Comparison of ENCODE assay signal across 8 cellular contexts in genomic region chr7:73560035-73560835, GRCh38. TPM values are rescaled to one million over a fixed set of nuclear protein-coding genes. Genes with fewer than 3 reads are reported as not detected.
DNase-seq lines count a peak whose midpoint lies in the region; ATAC-seq and TF ChIP-seq lines count a peak whose summit lies in the region.
"Had no signal": no experiment of that assay in that cellular context is flagged by ENCODE, and none has a peak within 500 bp of the region (broad histone marks: within the 10 kb centered on the region; RNA-seq: fewer than 3 reads in every experiment).

No MANE protein-coding gene starts in this region.

- H3K18ac ChIP-seq in IMR-90 (ENCODE audit: low read depth, low read length), result no peak overlapping the region

- peak overlapping the region; percentile 53 for H2BK5ac ChIP-seq in IMR-90 (ENCODE audit: low read depth, low read length, poor library complexity, severe bottlenecking)

- peak overlapping the region; percentile 66 for H2AK9ac ChIP-seq in IMR-90 (replicated peaks; ENCODE audit: low read depth, low read length, poor library complexity)

- no peak for TF ChIP-seq RAD21 in IMR-90 (IDR thresholded peaks at IDR 0.05; ENCODE audit: low read length)

- peak overlapping the region; percentile 60; the same call in 1 of the 2 replicates for H4K91ac ChIP-seq in IMR-90 (ENCODE audit: insufficient read depth, low read depth, low read length)

- no peak overlapping the region for H3K56ac ChIP-seq in IMR-90 (ENCODE audit: extremely low read depth, insufficient read depth, low read length)

- intact Hi-C loops in IMR-90 (cut with micrococcal nuclease) (no loop called here), vagina (cut with DNase I) (no loop called here)

- POLR2A ChIA-PET in IMR-90 (lab: Charles Lee; ENCODE audit: unreplicated experiment), result interaction anchor here (0.8 kb wide), 1 partner anchor 17 kb away, joined by 3 read pairs; no protein-coding TSS in a partner anchor

- H3K79me1 ChIP-seq in IMR-90 (ENCODE audit: low read depth in 1 of 2, low read length in 2 of 2), result peaks cover 5 to 17% of the 10 kb centered on the region in 2 experiments

- H3K36me3 ChIP-seq in IMR-90 (ENCODE audit: control insufficient read depth, insufficient read depth, low read length) (no peaks in the 10 kb centered on the region), vagina (no peaks in the 10 kb centered on the region)

- peaks cover 26% of the 10 kb centered on the region for H3K4me1 Mint-ChIP-seq in nephron

- H3K27me3 Mint-ChIP-seq in nephron (ENCODE audit: low read depth), result peaks cover 4% of the 10 kb centered on the region

- no peak overlapping the region for H3K23ac ChIP-seq in IMR-90 (ENCODE audit: low read depth, low read length)

- WGBS in IMR-90 (ENCODE audit: extremely low coverage in 2 of 2, insufficient read length in 1 of 2), 2 experiments, result 60% methylated on average over 6 of the region's 12 CpGs; no CpG with 5 or more reads in 1 of the 2 experiments

- peak overlapping the region; percentile 74 for H3K4me2 ChIP-seq in IMR-90 (ENCODE audit: low read depth, low read length)

- H2AK5ac ChIP-seq in IMR-90 (ENCODE audit: low read depth, low read length), result peak overlapping the region; percentile 90

- H3K4me3 Mint-ChIP-seq in nephron, result peak overlapping the region; percentile 34 to 72 (median 54)

- H3K9me3 ChIP-seq in IMR-90 (ENCODE audit: control insufficient read depth, insufficient read depth, low read length) (no peaks in the 10 kb centered on the region), vagina (no peaks in the 10 kb centered on the region)

- peak overlapping the region; percentile 80; the same call in 1 of the 2 replicates for H3K14ac ChIP-seq in IMR-90 (replicated peaks; ENCODE audit: low read depth, low read length)

- dilution Hi-C loops in IMR-90 (cut with HindIII; ENCODE audit: low sequenced_read_pairs, unreplicated experiment), result no loop called here

- BruUV-seq in IMR-90 (replicated peaks; lab: Mats Ljungman, UMichigan), result no TSS peak

- H3K4ac ChIP-seq in IMR-90 (ENCODE audit: low read depth, low read length), result peak overlapping the region; percentile 54

- H4K8ac ChIP-seq in IMR-90 (ENCODE audit: low read depth in 2 of 2, low read length in 2 of 2), result peak overlapping the region in 1 of 2 experiments; percentile 72; a peak in 2 of 4 replicates

- in situ Hi-C loops in G401 (cut with HindIII; ENCODE audit: low sequenced_read_pairs), result no loop called here
- in situ Hi-C loops in IMR-90 (cut with MboI; ENCODE audit: low sequenced_read_pairs), result no loop called here

- peak overlapping the region; percentile 4 to 33 (median 26) for H3K27ac Mint-ChIP-seq in nephron

- H4K20me1 ChIP-seq in IMR-90 (ENCODE audit: insufficient read depth, low read length), result peaks cover 20% of the 10 kb centered on the region

- H3K9me3 Mint-ChIP-seq in nephron, result no peaks in the 10 kb centered on the region

- no peaks in the 10 kb centered on the region for H3K27me3 ChIP-seq in IMR-90 (ENCODE audit: control insufficient read depth, insufficient read depth, low read length)
- H3K27me3 ChIP-seq in vagina, result no peaks in the 10 kb centered on the region

- ATAC-seq in IMR-90 (ENCODE audit: low read depth) (peak; percentile 43), GM21526 (IDR thresholded peaks at IDR 0.05; ENCODE audit: low FRiP score, unreplicated experiment) (no peak)

- H4K5ac ChIP-seq in IMR-90 (ENCODE audit: low read depth, low read length), result no peak overlapping the region

- H3K4me3 ChIP-seq in IMR-90 (ENCODE audit: insufficient read depth, low read depth, low read length) (no peak overlapping the region), coronary artery (no peak overlapping the region), vagina (no peak overlapping the region)

- H3K27ac ChIP-seq in IMR-90 (ENCODE audit: insufficient read depth, low read length) (no peak overlapping the region), coronary artery (no peak overlapping the region), vagina (no peak overlapping the region)

- H2BK20ac ChIP-seq in IMR-90 (ENCODE audit: low read depth, low read length), result peak overlapping the region; percentile 16; the same call in 1 of the 2 replicates

- peak overlapping the region; percentile 16; the same call in 1 of the 3 replicates for H2BK15ac ChIP-seq in IMR-90 (ENCODE audit: low read depth, low read length)

- peak overlapping the region; percentile 86 for H2AFZ ChIP-seq in IMR-90 (replicated peaks; ENCODE audit: low read length, poor library complexity)

- peaks cover 14% of the 10 kb centered on the region for H3K9me1 ChIP-seq in IMR-90 (ENCODE audit: insufficient read depth, low read length)

- H3K9ac ChIP-seq in IMR-90 (ENCODE audit: low read depth, low read length), result no peak overlapping the region

- TF ChIP-seq CTCF in IMR-90 (conservative IDR thresholded peaks at IDR 0.05; ENCODE audit: low read depth, low read length) (no peak), nephron (IDR thresholded peaks at IDR 0.05; ENCODE audit: unreplicated experiment in 3 of 3) (no peak), coronary artery (IDR thresholded peaks at IDR 0.05) (no peak), vagina (IDR thresholded peaks at IDR 0.05) (no peak)

- CTCF ChIA-PET in IMR-90 (lab: Yijun Ruan, JAX), result no interaction called here

- no peaks in the 10 kb centered on the region for H3K36me3 Mint-ChIP-seq in nephron (ENCODE audit: low read depth)

- DNase-seq in G401 (ENCODE audit: low spot score) (peak; percentile 24), IMR-90 (peak; percentile 91), coronary artery (ENCODE audit: low spot score) (no peak), vagina (ENCODE audit: extremely low spot score in 2 of 2) (no peak)
- peak; percentile 31 to 37 for DNase-seq in activated T-cell treated with anti-CD3 and anti-CD28 coated beads, Interleukin-2, amount 50 U/mL, for 48 hours
- DNase-seq: H7 had no signal

- TF ChIP-seq POLR2A in IMR-90 (IDR thresholded peaks at IDR 0.05; ENCODE audit: low read depth, low read length) (no peak), vagina (IDR thresholded peaks at IDR 0.05) (no peak)

- peaks cover 15% of the 10 kb centered on the region for H3K4me1 ChIP-seq in IMR-90 (ENCODE audit: control insufficient read depth, insufficient read depth, low read length)
- peaks cover 14% of the 10 kb centered on the region for H3K4me1 ChIP-seq in vagina

- peak overlapping the region; percentile 58 for H2BK120ac ChIP-seq in IMR-90 (ENCODE audit: low read depth, low read length)

TF ChIP-seq in IMR-90, 13 proteins besides CTCF, POLR2A, EP300 and RAD21 (continues in another document):
- TF ChIP-seq RFX5 (IDR thresholded peaks at IDR 0.05; ENCODE audit: low read depth, low read length), result no peak
- TF ChIP-seq ELK1 (IDR thresholded peaks at IDR 0.05; ENCODE audit: borderline replicate concordance, low read depth, low read length), result no peak
- TF ChIP-seq FOS (IDR thresholded peaks at IDR 0.05; ENCODE audit: low read depth, low read length), result peak; percentile 78; the same call in 1 of the 2 replicates
- peak; percentile 48; the same call in 1 of the 2 replicates for TF ChIP-seq MXI1 (IDR thresholded peaks at IDR 0.05; ENCODE audit: borderline replicate concordance, low read depth, low read length)
- 0 out of 2 replicates have a peak, but pooled peaks have one; percentile 2 for TF ChIP-seq BHLHE40 (IDR thresholded peaks at IDR 0.05; ENCODE audit: low read depth, low read length)
- peak; percentile 41; the same call in 1 of the 2 replicates for TF ChIP-seq CEBPB (IDR thresholded peaks at IDR 0.05; ENCODE audit: low read depth, low read length)
- no peak for TF ChIP-seq SMC3 (IDR thresholded peaks at IDR 0.05; ENCODE audit: low read depth, low read length)
- TF ChIP-seq MAZ (IDR thresholded peaks at IDR 0.05; ENCODE audit: borderline replicate concordance, low read depth, low read length), result peak; percentile 43; the same call in 1 of the 2 replicates
- no peak for TF ChIP-seq CHD1 (IDR thresholded peaks at IDR 0.05; ENCODE audit: low read depth, low read length)
- TF ChIP-seq USF2 (IDR thresholded peaks at IDR 0.05; ENCODE audit: low read depth, low read length), result no peak
- TF ChIP-seq RCOR1 (IDR thresholded peaks at IDR 0.05; ENCODE audit: insufficient replicate concordance, low read length), result no peak
- TF ChIP-seq MAFK (IDR thresholded peaks at IDR 0.05; ENCODE audit: low read depth, low read length), result peak; percentile 67

RNA-seq across cellular contexts. Expression of gene BCL7B, which starts 2.7 kb away (rescaled TPM):
- 43.6 and 57.5 TPM in 2 replicates for total RNA-seq in G401 (2014; rRNA removed; shearing (Covaris generic))
- total RNA-seq in IMR-90 (2012; rRNA removed), result 6.1 and 7.2 TPM in 2 replicates
- 51.3 and 62.6 TPM in 2 replicates for polyA plus RNA-seq in IMR-90 (2012; rRNA removed)
- polyA plus RNA-seq in IMR-90 (2012; cell fraction: cytosol; rRNA removed), result 50.6 and 52.7 TPM in 2 replicates
- polyA plus RNA-seq in IMR-90 (2012; cell fraction: nucleus; rRNA removed; ENCODE audit: low replicate concordance), result 29.2 and 33.8 TPM in 2 replicates
- total RNA-seq in vagina, result 57.0 TPM

RNA-seq across cellular contexts. Expression of gene TBL2, which starts 18.1 kb away (rescaled TPM):
- total RNA-seq in G401 (2014; rRNA removed; shearing (Covaris generic)), result 108 and 114 TPM in 2 replicates
- 81.7 and 94.1 TPM in 2 replicates for total RNA-seq in IMR-90 (2012; rRNA removed)
- polyA plus RNA-seq in IMR-90 (2012; rRNA removed), result 61.8 and 72.6 TPM in 2 replicates
- polyA plus RNA-seq in IMR-90 (2012; cell fraction: cytosol; rRNA removed), result 22.3 and 54.6 TPM in 2 replicates
- polyA plus RNA-seq in IMR-90 (2012; cell fraction: nucleus; rRNA removed; ENCODE audit: low replicate concordance), result 42.5 and 66.2 TPM in 2 replicates
- 29.0 TPM for total RNA-seq in vagina

RNA-seq across cellular contexts. Expression of gene BAZ1B, which starts 38.1 kb away (rescaled TPM):
- 69.2 and 90.1 TPM in 2 replicates for total RNA-seq in G401 (2014; rRNA removed; shearing (Covaris generic))
- total RNA-seq in IMR-90 (2012; rRNA removed) (45.0 and 60.8 TPM in 2 replicates), vagina (45.4 TPM)
- 16.8 and 20.2 TPM in 2 replicates for polyA plus RNA-seq in IMR-90 (2012; rRNA removed)
- polyA plus RNA-seq in IMR-90 (2012; cell fraction: cytosol; rRNA removed), result 4.8 and 7.6 TPM in 2 replicates
- polyA plus RNA-seq in IMR-90 (2012; cell fraction: nucleus; rRNA removed; ENCODE audit: low replicate concordance), result 5.5 and 17.3 TPM in 2 replicates

Comparison
In these comparisons a context has a peak if more than half of its experiments do, and no peak if none do; other contexts are left out.
1. DNase-seq: peak in G401 (single experiment), IMR-90 (single experiment) and activated T-cell treated with anti-CD3 and anti-CD28 coated beads, Interleukin-2, amount 50 U/mL, for 48 hours (2 of 2); none in coronary artery (single experiment) and vagina (0 of 2).